20 cellular contexts compared by ENCODE assay signal in genomic region chr15:57160823-57161560, GRCh38.
A peak's percentile ranks its signal among the peaks of the same experiment; 100 is the strongest.
DNase-seq lines count a peak whose midpoint lies in the region; ATAC-seq, FAIRE-seq and TF ChIP-seq lines count a peak whose summit lies in the region.
"Had no signal": no experiment of that assay in that cellular context is flagged by ENCODE, and none has a peak within 500 bp of the region (broad histone marks: within the 10 kb centered on the region; RNA-seq: fewer than 3 reads in every experiment).

No MANE protein-coding gene starts in this region.

- peak overlapping the region; percentile 17 for H3K4me3 Mint-ChIP-seq in astrocyte (ENCODE audit: unreplicated experiment)
- H3K4me3 Mint-ChIP-seq in activated CD8-positive, alpha-beta T cell treated with anti-CD3 and anti-CD28 coated beads for 36 hours: no peak overlapping the region
- no peak overlapping the region for H3K4me3 Mint-ChIP-seq in stimulated activated naive B cell treated with anti-CD40 and anti-IgM and Interleukin-4, amounts not matched to agents 10 μg/mL and 1 μg/mL and 100 μg/mL, for 72 hours
- H3K4me3 Mint-ChIP-seq: H9 had no signal

- H3K4me3 ChIP-seq in astrocyte (ENCODE audit: insufficient read depth, low read depth, low read length) (no peak overlapping the region), osteoblast (ENCODE audit: insufficient read depth, low read length) (no peak overlapping the region)
- H3K4me3 ChIP-seq: gastroesophageal sphincter, left lung, transverse colon had no signal

- H4K20me1 ChIP-seq in astrocyte (ENCODE audit: insufficient read depth, low read length) (peaks cover 7% of the 10 kb centered on the region), osteoblast (ENCODE audit: insufficient read depth, low read length) (no peaks in the 10 kb centered on the region)

- intact Hi-C loops in activated CD8-positive, alpha-beta T cell treated with anti-CD3 and anti-CD28 coated beads for 36 hours (cut with micrococcal nuclease): no loop called here

- POLR2A ChIA-PET in activated CD8-positive, alpha-beta T cell treated with anti-CD3 and anti-CD28 coated beads for 36 hours (lab: Charles Lee): no interaction called here

- peak overlapping the region; percentile 55 for H3K27ac Mint-ChIP-seq in astrocyte (ENCODE audit: unreplicated experiment)
- no peak overlapping the region for H3K27ac Mint-ChIP-seq in activated CD8-positive, alpha-beta T cell treated with anti-CD3 and anti-CD28 coated beads for 36 hours
- no peak overlapping the region for H3K27ac Mint-ChIP-seq in stimulated activated naive B cell treated with anti-CD40 and anti-IgM and Interleukin-4, amounts not matched to agents 10 μg/mL and 1 μg/mL and 100 μg/mL, for 72 hours

- no peak overlapping the region for H3K4me2 ChIP-seq in astrocyte (ENCODE audit: low read length)
- peak overlapping the region; percentile 27 for H3K4me2 ChIP-seq in osteoblast (ENCODE audit: insufficient read depth, low read length)

- no peak for FAIRE-seq in astrocyte (lab: Jason Lieb, UNC)

- H3K9me3 ChIP-seq in astrocyte (ENCODE audit: insufficient read depth, low read depth, low read length) (no peaks in the 10 kb centered on the region), osteoblast (ENCODE audit: low read depth, low read length) (no peaks in the 10 kb centered on the region)
- H3K9me3 ChIP-seq: gastroesophageal sphincter, left lung, transverse colon had no signal

- TF ChIP-seq CTCF in astrocyte (IDR thresholded peaks at IDR 0.05; ENCODE audit: insufficient read depth, low read depth, low read length) (no peak), osteoblast (IDR thresholded peaks at IDR 0.05; ENCODE audit: extremely low read depth, low read depth, low read length) (no peak)
- TF ChIP-seq CTCF in activated CD8-positive, alpha-beta T cell treated with anti-CD3 and anti-CD28 coated beads for 36 hours (IDR thresholded peaks at IDR 0.05): no peak

- H3K79me2 ChIP-seq in astrocyte (ENCODE audit: insufficient read depth, low read length) (peaks cover 4% of the 10 kb centered on the region), osteoblast (ENCODE audit: insufficient read depth, low read length) (no peaks in the 10 kb centered on the region)

- CTCF ChIA-PET in activated CD8-positive, alpha-beta T cell treated with anti-CD3 and anti-CD28 coated beads for 36 hours (lab: Charles Lee): no interaction called here

- peaks cover 3% of the 10 kb centered on the region for H3K36me3 Mint-ChIP-seq in astrocyte (ENCODE audit: low read depth, unreplicated experiment)
- peaks cover 13% of the 10 kb centered on the region for H3K36me3 Mint-ChIP-seq in activated CD8-positive, alpha-beta T cell treated with anti-CD3 and anti-CD28 coated beads for 36 hours (ENCODE audit: low read depth)
- H3K36me3 Mint-ChIP-seq in stimulated activated naive B cell treated with anti-CD40 and anti-IgM and Interleukin-4, amounts not matched to agents 10 μg/mL and 1 μg/mL and 100 μg/mL, for 72 hours: peaks cover 12 to 32% of the 10 kb centered on the region in 2 donors

- no peaks in the 10 kb centered on the region for H3K27me3 ChIP-seq in astrocyte (ENCODE audit: insufficient read depth, low read length)
- no peaks in the 10 kb centered on the region for H3K27me3 ChIP-seq in osteoblast (ENCODE audit: insufficient read depth, low read length)
- H3K27me3 ChIP-seq: gastroesophageal sphincter, left lung, transverse colon had no signal

- DNase-seq in Daoy (ENCODE audit: low read depth): peak; percentile 6
- peak; percentile 22 for DNase-seq in M059J (ENCODE audit: low read depth)
- DNase-seq in astrocyte (ENCODE audit: low read depth): peak; percentile 70
- no peak for DNase-seq in osteoblast (ENCODE audit: insufficient read length, low spot score, missing footprints)
- DNase-seq in HT-29 (ENCODE audit: low spot score): no peak
- DNase-seq in activated CD8-positive, alpha-beta T cell treated with anti-CD3 and anti-CD28 coated beads for 36 hours: no peak
- DNase-seq in stimulated activated naive B cell treated with anti-CD40 and anti-IgM and Interleukin-4, amounts not matched to agents 10 μg/mL and 1 μg/mL and 100 μg/mL, for 72 hours: no peak
- DNase-seq: activated CD4-positive, alpha-beta T cell treated with anti-CD3 and anti-CD28 coated beads for 4 hours; activated CD8-positive, alpha-beta memory T cell treated with anti-CD3 and anti-CD28 coated beads, Interleukin-2, amount 50 U/mL, for 4 hours; activated gamma-delta T cell treated with Interleukin-2 at 50 U/mL for 16 hours; AML-193; aorta; H9; left lung; NCI-H2107; NCI-H526; stimulated activated naive CD8-positive, alpha-beta T cell treated with anti-CD3 and anti-CD28 coated beads, Interleukin-15, Interleukin-2, amounts not matched to agents 100 U/mL and 50 U/mL, for 24 hours; transverse colon had no signal

- H3K9ac ChIP-seq in astrocyte (ENCODE audit: low read length): no peak overlapping the region

- H3K9me3 Mint-ChIP-seq in astrocyte (ENCODE audit: unreplicated experiment): no peaks in the 10 kb centered on the region
- no peaks in the 10 kb centered on the region for H3K9me3 Mint-ChIP-seq in activated CD8-positive, alpha-beta T cell treated with anti-CD3 and anti-CD28 coated beads for 36 hours
- peaks cover 1 to 4% of the 10 kb centered on the region in 2 donors for H3K9me3 Mint-ChIP-seq in stimulated activated naive B cell treated with anti-CD40 and anti-IgM and Interleukin-4, amounts not matched to agents 10 μg/mL and 1 μg/mL and 100 μg/mL, for 72 hours
- H3K9me3 Mint-ChIP-seq: H9 had no signal

- H3K27ac ChIP-seq in astrocyte (ENCODE audit: low read depth, low read length) (peak overlapping the region; percentile 28), osteoblast (ENCODE audit: low read depth, low read length) (peak overlapping the region; percentile 63)
- H3K27ac ChIP-seq: gastroesophageal sphincter, left lung, transverse colon had no signal

- peaks cover 8% of the 10 kb centered on the region for H3K4me1 ChIP-seq in astrocyte (ENCODE audit: insufficient read depth, low read length)
- peaks cover 34% of the 10 kb centered on the region for H3K4me1 ChIP-seq in osteoblast (ENCODE audit: insufficient read depth, low read length)

- no peak for ATAC-seq in activated CD8-positive, alpha-beta T cell treated with anti-CD3 and anti-CD28 coated beads for 36 hours
- ATAC-seq in stimulated activated naive B cell treated with anti-CD40 and anti-IgM and Interleukin-4, amounts not matched to agents 10 μg/mL and 1 μg/mL and 100 μg/mL, for 72 hours (replicated peaks): no peak
- ATAC-seq in GM18907 (IDR thresholded peaks at IDR 0.05; ENCODE audit: unreplicated experiment): no peak
- ATAC-seq: gastroesophageal sphincter; left lung; stimulated activated naive CD8-positive, alpha-beta T cell treated with anti-CD3 and anti-CD28 coated beads, Interleukin-15, Interleukin-2, amounts not matched to agents 100 U/mL and 50 U/mL, for 24 hours had no signal

- H3K36me3 ChIP-seq in astrocyte (ENCODE audit: insufficient read depth, low read length): no peaks in the 10 kb centered on the region
- H3K36me3 ChIP-seq in osteoblast (ENCODE audit: insufficient read depth, low read length): no peaks in the 10 kb centered on the region
- H3K36me3 ChIP-seq: left lung, transverse colon had no signal

- H3K27me3 Mint-ChIP-seq in astrocyte (ENCODE audit: low read depth, unreplicated experiment): no peaks in the 10 kb centered on the region
- H3K27me3 Mint-ChIP-seq in activated CD8-positive, alpha-beta T cell treated with anti-CD3 and anti-CD28 coated beads for 36 hours: no peaks in the 10 kb centered on the region
- H3K27me3 Mint-ChIP-seq in stimulated activated naive B cell treated with anti-CD40 and anti-IgM and Interleukin-4, amounts not matched to agents 10 μg/mL and 1 μg/mL and 100 μg/mL, for 72 hours: no peaks in the 10 kb centered on the region

- no peak overlapping the region for H2AFZ ChIP-seq in astrocyte (ENCODE audit: low read depth, low read length)
- no peak overlapping the region for H2AFZ ChIP-seq in osteoblast (ENCODE audit: low read length)

- H3K4me1 Mint-ChIP-seq in astrocyte (ENCODE audit: low read depth, unreplicated experiment): peaks cover 8% of the 10 kb centered on the region
- peaks cover 3% of the 10 kb centered on the region for H3K4me1 Mint-ChIP-seq in activated CD8-positive, alpha-beta T cell treated with anti-CD3 and anti-CD28 coated beads for 36 hours (ENCODE audit: low read depth)
- H3K4me1 Mint-ChIP-seq in stimulated activated naive B cell treated with anti-CD40 and anti-IgM and Interleukin-4, amounts not matched to agents 10 μg/mL and 1 μg/mL and 100 μg/mL, for 72 hours: peaks cover 6 to 15% of the 10 kb centered on the region in 2 donors

Comparison
In these comparisons a context has a peak if more than half of its experiments do, and no peak if none do; other contexts are left out.
1. DNase-seq: peak in Daoy (single experiment), M059J (single experiment) and astrocyte (single experiment); none in osteoblast (single experiment), HT-29 (single experiment), activated CD8-positive, alpha-beta T cell treated with anti-CD3 and anti-CD28 coated beads for 36 hours (single experiment) and stimulated activated naive B cell treated with anti-CD40 and anti-IgM and Interleukin-4, amounts not matched to agents 10 μg/mL and 1 μg/mL and 100 μg/mL, for 72 hours (single experiment).